Comparison of ENCODE assay signal across 8 cellular contexts in the genomic region with DNA sequence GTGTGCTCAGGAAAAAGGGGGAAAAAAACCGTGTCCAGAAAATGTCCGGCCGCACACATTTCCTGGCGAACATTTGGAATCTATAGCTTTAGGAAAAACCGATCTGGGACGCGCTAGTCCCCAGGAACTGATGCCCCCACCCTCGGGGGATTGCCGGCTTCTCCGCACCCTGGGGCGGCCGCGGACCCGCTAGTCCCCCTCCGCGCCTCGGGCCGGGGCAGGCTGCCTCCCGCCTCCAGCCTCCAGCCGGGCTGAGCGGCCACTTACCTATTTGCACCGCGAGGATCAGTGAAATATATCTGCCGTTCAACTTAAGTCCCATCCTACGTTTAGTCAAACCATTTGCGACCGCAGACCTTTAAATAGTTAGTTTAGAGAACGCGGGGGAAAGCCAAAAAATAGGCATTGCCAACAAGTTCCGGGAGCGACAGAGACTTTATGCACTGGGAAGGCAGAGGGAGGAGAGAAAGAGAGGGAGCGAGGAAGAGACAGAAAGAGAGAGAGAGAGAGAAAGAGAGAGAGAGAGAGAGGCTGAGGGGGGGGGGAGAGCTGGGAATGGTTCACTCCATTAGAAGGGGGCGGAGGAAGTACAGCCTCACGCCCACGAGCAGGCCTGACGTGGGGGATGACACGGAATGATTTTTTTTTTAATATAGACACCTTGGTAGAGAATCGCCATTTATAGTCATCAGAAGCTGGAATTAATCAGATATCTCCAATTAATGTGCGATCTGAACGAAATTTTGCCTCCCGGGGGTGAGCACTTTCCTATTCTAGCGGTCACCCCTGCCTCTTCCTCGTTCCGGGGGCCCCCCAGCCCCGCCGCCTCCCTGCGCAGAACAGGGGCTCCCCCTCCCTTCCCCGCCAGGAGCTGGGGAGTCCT. TPM values are rescaled to one million over a fixed set of nuclear protein-coding genes. Genes with fewer than 3 reads are reported as not detected.
A peak's percentile ranks its signal among the peaks of the same experiment; 100 is the strongest.
DNase-seq lines count a peak whose midpoint lies in the region; ATAC-seq, FAIRE-seq and TF ChIP-seq lines count a peak whose summit lies in the region.

A gene with protein sequence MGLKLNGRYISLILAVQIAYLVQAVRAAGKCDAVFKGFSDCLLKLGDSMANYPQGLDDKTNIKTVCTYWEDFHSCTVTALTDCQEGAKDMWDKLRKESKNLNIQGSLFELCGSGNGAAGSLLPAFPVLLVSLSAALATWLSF (minus strand): TSS at position 498 of the 883 bp plus-strand sequence. CDS start 176 bp downstream, at position 322.

- no peak within 1 kb of the TSS for H2AFZ ChIP-seq in astrocyte (ENCODE audit: low read depth, low read length)

- peaks cover 20% of the 10 kb centered on the region for H4K20me1 ChIP-seq in astrocyte (ENCODE audit: insufficient read depth, low read length)

- FAIRE-seq in astrocyte (lab: Jason Lieb, UNC): no peak

- H3K27ac ChIP-seq in astrocyte (ENCODE audit: low read depth, low read length) (no peak within 1 kb of the TSS), left lung (peak within 1 kb of the TSS; percentile 13 to 45), thymus (ENCODE audit: low read depth) (no peak within 1 kb of the TSS)

- TF ChIP-seq CTCF in GM06990 (IDR thresholded peaks at IDR 0.05; ENCODE audit: insufficient read depth, low read length, poor library complexity, severe bottlenecking) (no peak), astrocyte (IDR thresholded peaks at IDR 0.05; ENCODE audit: insufficient read depth, low read depth, low read length) (no peak), left lung (IDR thresholded peaks at IDR 0.05) (no peak)

- H3K79me2 ChIP-seq in astrocyte (ENCODE audit: insufficient read depth, low read length): no peaks in the 10 kb centered on the region

- peak within 1 kb of the TSS; percentile 86 for H3K4me2 ChIP-seq in astrocyte (ENCODE audit: low read length)

- intact Hi-C loops in left lung (cut with DNase I): no loop called here

- peaks cover 3% of the 10 kb centered on the region for H3K4me1 Mint-ChIP-seq in astrocyte (ENCODE audit: low read depth, unreplicated experiment)

- H3K9me3 Mint-ChIP-seq in astrocyte (ENCODE audit: unreplicated experiment): peaks cover 3% of the 10 kb centered on the region

- no peak within 1 kb of the TSS for H3K9ac ChIP-seq in astrocyte (ENCODE audit: low read length)

- H3K9me3 ChIP-seq in astrocyte (ENCODE audit: insufficient read depth, low read depth, low read length) (peaks cover 2% of the 10 kb centered on the region), left lung (no peaks in the 10 kb centered on the region), thymus (ENCODE audit: control insufficient read depth) (peaks cover 6% of the 10 kb centered on the region)

- peaks cover 3% of the 10 kb centered on the region for H3K36me3 Mint-ChIP-seq in astrocyte (ENCODE audit: low read depth, unreplicated experiment)

- 7% methylated on average over 48 of the region's 48 CpGs for WGBS in thymus

- H3K36me3 ChIP-seq in GM06990 (ENCODE audit: control insufficient read depth, insufficient read depth, low read length): no peaks in the 10 kb centered on the region; the same call in 1 of the 2 replicates
- no peaks in the 10 kb centered on the region for H3K36me3 ChIP-seq in astrocyte (ENCODE audit: insufficient read depth, low read length)
- no peaks in the 10 kb centered on the region for H3K36me3 ChIP-seq in left lung
- no peaks in the 10 kb centered on the region for H3K36me3 ChIP-seq in thymus (ENCODE audit: control insufficient read depth, insufficient read depth)

- DNase-seq in GM06990 (ENCODE audit: extremely low read depth, insufficient read length) (no peak), NCI-H2029 (lab: John Stamatoyannopoulos, UW) (peak; percentile 78), astrocyte (ENCODE audit: low read depth) (no peak), left lung (no peak)
- DNase-seq in stimulated activated naive CD4-positive, alpha-beta T cell (lab: John Stamatoyannopoulos, UW): no peak

- H3K4me3 ChIP-seq in GM06990 (replicated peaks; ENCODE audit: low read depth, low read length) (peak within 1 kb of the TSS; percentile 63), astrocyte (ENCODE audit: insufficient read depth, low read depth, low read length) (no peak within 1 kb of the TSS), left lung (peak within 1 kb of the TSS; percentile 9 to 50), thymus (ENCODE audit: low read length) (peak within 1 kb of the TSS; percentile 55)

- H3K27me3 ChIP-seq in GM06990 (replicated peaks; ENCODE audit: control insufficient read depth, insufficient read depth, low read length) (no peaks in the 10 kb centered on the region; the same call in 1 of the 2 replicates), astrocyte (ENCODE audit: insufficient read depth, low read length) (peaks cover 79% of the 10 kb centered on the region), left lung (peaks cover 79 to 100% of the 10 kb centered on the region in 2 donors), thymus (ENCODE audit: control insufficient read depth, insufficient read depth) (peaks cover 68% of the 10 kb centered on the region)

- H3K4me3 Mint-ChIP-seq in astrocyte (ENCODE audit: unreplicated experiment): peak within 1 kb of the TSS; percentile 86

- peak within 1 kb of the TSS; percentile 91 for H3K27ac Mint-ChIP-seq in astrocyte (ENCODE audit: unreplicated experiment)

- peaks cover 44% of the 10 kb centered on the region for H3K27me3 Mint-ChIP-seq in astrocyte (ENCODE audit: low read depth, unreplicated experiment)

- ATAC-seq in left lung (no peak), GM18867 (IDR thresholded peaks at IDR 0.05; ENCODE audit: unreplicated experiment) (no peak), GM21786 (IDR thresholded peaks at IDR 0.05; ENCODE audit: unreplicated experiment) (no peak)

- H3K4me1 ChIP-seq in astrocyte (ENCODE audit: insufficient read depth, low read length) (peaks cover 20% of the 10 kb centered on the region), left lung (peaks cover 5 to 68% of the 10 kb centered on the region in 2 donors), thymus (ENCODE audit: control insufficient read depth, insufficient read depth, low read length) (peaks cover 24% of the 10 kb centered on the region)

RNA-seq across cellular contexts. Expression of the gene that starts here (rescaled TPM):
- 0.82 and 1.0 TPM in 2 replicates for total RNA-seq in astrocyte
- total RNA-seq in left lung: 10 to 100 TPM in 1 of 2 donors, 1 to 10 TPM in 1; 6.5 to 12.9 TPM
- 7.4 TPM for polyA plus RNA-seq in thymus

Comparison
In these comparisons a context has a peak if more than half of its experiments do, and no peak if none do; other contexts are left out.
1. H3K27ac ChIP-seq: peak in left lung (2 of 2); none in astrocyte (single experiment) and thymus (single experiment).